34 cellular contexts compared by ENCODE assay signal in genomic region chr19:32438751-32439150, GRCh38.
"Had no signal": no experiment of that assay in that cellular context is flagged by ENCODE, and none has a peak within 500 bp of the region (broad histone marks: within the 10 kb centered on the region; RNA-seq: fewer than 3 reads in every experiment).

No MANE protein-coding gene starts in this region.

- H3K27me3 ChIP-seq: MG63 had no signal

- DNase-seq: Karpas-422, Kasumi-1, MG63, MM.1S, MV-4-11, NCI-H1048, NCI-H1092, NCI-H1092 treated with DMSO at 0.1 percent for 48 hours, NCI-H1105, NCI-H1105 treated with DMSO at 0.1 percent for 48 hours, NCI-H1417, NCI-H1417 treated with DMSO at 0.1 percent for 48 hours, NCI-H1436, NCI-H1436 treated with DMSO at 0.1 percent for 48 hours, NCI-H146, NCI-H1694, NCI-H1694 treated with DMSO at 0.1 percent for 48 hours, NCI-H187, NCI-H187 treated with DMSO at 0.1 percent for 48 hours, NCI-H1930, NCI-H2029, NCI-H2029 treated with DMSO at 0.1 percent for 48 hours, NCI-H2081, NCI-H2081 treated with DMSO at 0.1 percent for 48 hours, NCI-H2107, NCI-H2171, NCI-H2171 treated with DMSO at 0.1 percent for 48 hours, NCI-H2227 treated with DMSO at 0.1 percent for 48 hours, NCI-H226, NCI-H345, NCI-H446, NCI-H446 treated with DMSO at 0.1 percent for 48 hours, NCI-H510A, NCI-H510A treated with DMSO at 0.1 percent for 48 hours had no signal

- H3K4me3 ChIP-seq: MG63 had no signal

- H3K9me3 ChIP-seq: MG63 had no signal
